Comparison of ENCODE assay signal across 1 cellular context in genomic region chr2:62706721-62707516, GRCh38.
A peak's percentile ranks its signal among the peaks of the same experiment; 100 is the strongest.
TF ChIP-seq lines count a peak whose summit lies in the region.

No MANE protein-coding gene starts in this region.

TF ChIP-seq in HepG2, 621 proteins besides CTCF, POLR2A, EP300 and RAD21 (continued from another document and continues in another):
- TF ChIP-seq ARID5B (CRISPR knock-in tag; IDR thresholded peaks at IDR 0.05) (0 out of 2 replicates have a peak, but pooled peaks have one; percentile 12), SMAD1 (CRISPR knock-in tag; IDR thresholded peaks at IDR 0.05; ENCODE audit: borderline replicate concordance, low read depth) (no peak), TBX3 (IDR thresholded peaks at IDR 0.05; ENCODE audit: borderline replicate concordance) (no peak), NFKBIZ (CRISPR knock-in tag; IDR thresholded peaks at IDR 0.05) (no peak), ZNF512 (CRISPR knock-in tag; IDR thresholded peaks at IDR 0.05) (no peak), TEAD3 (CRISPR knock-in tag; optimal IDR thresholded peaks at IDR 0.05; ENCODE audit: borderline replicate concordance) (no peak), ZNF513 (CRISPR knock-in tag; conservative IDR thresholded peaks at IDR 0.05) (no peak), PREB (CRISPR knock-in tag; IDR thresholded peaks at IDR 0.05) (no peak), ARID2 (CRISPR knock-in tag; IDR thresholded peaks at IDR 0.05; ENCODE audit: borderline replicate concordance) (no peak), MBD4 (IDR thresholded peaks at IDR 0.05; ENCODE audit: borderline replicate concordance, low read length) (0 out of 2 replicates have a peak, but pooled peaks have one; percentile 6), KAT7 (CRISPR knock-in tag; IDR thresholded peaks at IDR 0.05; ENCODE audit: borderline replicate concordance) (no peak), ZNF878 (CRISPR knock-in tag; IDR thresholded peaks at IDR 0.05) (no peak), ZSCAN31 (CRISPR knock-in tag; IDR thresholded peaks at IDR 0.05; ENCODE audit: low read depth) (0 out of 2 replicates have a peak, but pooled peaks have one; percentile 34), ATRX (CRISPR knock-in tag; IDR thresholded peaks at IDR 0.05; ENCODE audit: borderline replicate concordance) (no peak), TOPORS (CRISPR knock-in tag; IDR thresholded peaks at IDR 0.05) (no peak), MED8 (CRISPR knock-in tag; IDR thresholded peaks at IDR 0.05; ENCODE audit: insufficient replicate concordance) (no peak), FOXK2 (IDR thresholded peaks at IDR 0.05) (no peak), PHB2 (IDR thresholded peaks at IDR 0.05; ENCODE audit: partially characterized antibody) (no peak), ZNF335 (CRISPR knock-in tag; IDR thresholded peaks at IDR 0.05) (no peak), ELF4 (CRISPR knock-in tag; IDR thresholded peaks at IDR 0.05; ENCODE audit: borderline replicate concordance) (no peak), ZNF558 (CRISPR knock-in tag; IDR thresholded peaks at IDR 0.05; ENCODE audit: borderline replicate concordance) (no peak), HOXA5 (CRISPR knock-in tag; IDR thresholded peaks at IDR 0.05) (0 out of 2 replicates have a peak, but pooled peaks have one; percentile 55), ATM (IDR thresholded peaks at IDR 0.05; ENCODE audit: borderline replicate concordance) (no peak), ATF6 (CRISPR knock-in tag; conservative IDR thresholded peaks at IDR 0.05) (no peak), NR2F6 (IDR thresholded peaks at IDR 0.05) (no peak), NR2F6 (CRISPR knock-in tag; IDR thresholded peaks at IDR 0.05) (no peak), ZNF274 (CRISPR knock-in tag; IDR thresholded peaks at IDR 0.05) (no peak; the same call in 1 of the 2 replicates), ATAD3A (CRISPR knock-in tag; IDR thresholded peaks at IDR 0.05) (no peak), ZNF782 (CRISPR knock-in tag; IDR thresholded peaks at IDR 0.05; ENCODE audit: borderline replicate concordance) (no peak), NRL (CRISPR knock-in tag; IDR thresholded peaks at IDR 0.05; ENCODE audit: borderline replicate concordance) (no peak), PAWR (CRISPR knock-in tag; IDR thresholded peaks at IDR 0.05; ENCODE audit: borderline replicate concordance) (no peak), DR1 (CRISPR knock-in tag; IDR thresholded peaks at IDR 0.05) (no peak), DNMT1 (CRISPR knock-in tag; IDR thresholded peaks at IDR 0.05) (no peak), POLR2AphosphoS5 (IDR thresholded peaks at IDR 0.05; ENCODE audit: low read depth, low read length) (peak; percentile 40), ZKSCAN1 (IDR thresholded peaks at IDR 0.05; ENCODE audit: low read length) (no peak), GMEB2 (CRISPR knock-in tag; IDR thresholded peaks at IDR 0.05; ENCODE audit: low read depth) (no peak), CREB3 (CRISPR knock-in tag; IDR thresholded peaks at IDR 0.05) (no peak), ZNF7 (CRISPR knock-in tag; IDR thresholded peaks at IDR 0.05) (no peak), LRRFIP1 (CRISPR knock-in tag; conservative IDR thresholded peaks at IDR 0.05) (no peak), MATR3 (CRISPR knock-in tag; IDR thresholded peaks at IDR 0.05) (no peak), FOXO4 (CRISPR knock-in tag; conservative IDR thresholded peaks at IDR 0.05) (no peak), NCOR1 (IDR thresholded peaks at IDR 0.05; ENCODE audit: borderline replicate concordance, low read length) (no peak), ARHGAP35 (CRISPR knock-in tag; IDR thresholded peaks at IDR 0.05; ENCODE audit: borderline replicate concordance) (no peak), MYC (CRISPR knock-in tag; IDR thresholded peaks at IDR 0.05; ENCODE audit: borderline replicate concordance) (0 out of 2 replicates have a peak, but pooled peaks have one; percentile 26), FOXA1 (IDR thresholded peaks at IDR 0.05) (no peak), FOXA1 (CRISPR knock-in tag; IDR thresholded peaks at IDR 0.05) (peak; percentile 27; the same call in 1 of the 2 replicates), ZNF282 (IDR thresholded peaks at IDR 0.05; ENCODE audit: partially characterized antibody) (no peak), POGZ (CRISPR knock-in tag; IDR thresholded peaks at IDR 0.05) (peak; percentile 24; the same call in 1 of the 2 replicates), TBX2 (CRISPR knock-in tag; IDR thresholded peaks at IDR 0.05; ENCODE audit: borderline replicate concordance) (no peak), ELK4 (CRISPR knock-in tag; IDR thresholded peaks at IDR 0.05; ENCODE audit: borderline replicate concordance) (no peak)
